Comparison of ENCODE assay signal across 8 cellular contexts in genomic region chr1:199243423-199244061, GRCh38.
A peak's percentile ranks its signal among the peaks of the same experiment; 100 is the strongest.
DNase-seq lines count a peak whose midpoint lies in the region; ATAC-seq and TF ChIP-seq lines count a peak whose summit lies in the region.

No MANE protein-coding gene starts in this region.

- H2AFZ ChIP-seq in PC-3 (ENCODE audit: low read length) = peak overlapping the region; percentile 69

- peaks cover 24% of the 10 kb centered on the region for H3K27me3 Mint-ChIP-seq in activated T-cell treated with anti-CD3 and anti-CD28 coated beads, Interleukin-2, amount 50 U/mL, for 72 hours (ENCODE audit: low read depth)
- H3K27me3 Mint-ChIP-seq in glutamatergic neuron (ENCODE audit: unreplicated experiment) = no peaks in the 10 kb centered on the region

- no peak overlapping the region for H3K9ac ChIP-seq in PC-3 (ENCODE audit: low read length)

- H3K4me3 ChIP-seq in PC-3 (ENCODE audit: low read length) (no peak overlapping the region; the same call in 1 of the 2 replicates), vagina (no peak overlapping the region)

- H3K9me2 ChIP-seq in PC-3 (replicated peaks; ENCODE audit: low read length) = no peaks in the 10 kb centered on the region

- no TSS peak for BruUV-seq in PC-3 (replicated peaks; lab: Mats Ljungman, UMichigan)

- H3K27ac ChIP-seq in PC-3 (ENCODE audit: low read length) (no peak overlapping the region), vagina (no peak overlapping the region)

- H4K20me1 ChIP-seq in PC-3 (ENCODE audit: low read length) = no peaks in the 10 kb centered on the region

- ATAC-seq in GM19328 (IDR thresholded peaks at IDR 0.05; ENCODE audit: unreplicated experiment) (peak; percentile 99), HG03342 (IDR thresholded peaks at IDR 0.05; ENCODE audit: unreplicated experiment) (peak; percentile 99), PC-3 (peak; percentile 93), sciatic nerve (peak; percentile 38)
- peak; percentile 94 to 99 for ATAC-seq in activated T-cell treated with anti-CD3 and anti-CD28 coated beads, Interleukin-2, amount 50 U/mL, for 72 hours (replicated peaks in 1 of 2)

- TF ChIP-seq CTCF in PC-3 (conservative IDR thresholded peaks at IDR 0.05; ENCODE audit: low read depth, low read length) (peak; percentile 71), glutamatergic neuron (IDR thresholded peaks at IDR 0.05; ENCODE audit: partially characterized antibody, unreplicated experiment) (peak; percentile 50), vagina (IDR thresholded peaks at IDR 0.05) (peak in 1 of 3 experiments; percentile 17)

- intact Hi-C loops in PC-3 (cut with micrococcal nuclease) = loop anchor here (5.0 kb wide), 2 partner anchors 471 to 486 kb away; no protein-coding TSS in a partner anchor
- intact Hi-C loops in sciatic nerve (cut with DNase I) = no loop called here
- intact Hi-C loops in vagina (cut with DNase I) = no loop called here

- no peaks in the 10 kb centered on the region for H3K27me3 ChIP-seq in PC-3 (ENCODE audit: low read length)
- H3K27me3 ChIP-seq in vagina = no peaks in the 10 kb centered on the region

- H3K79me2 ChIP-seq in PC-3 (ENCODE audit: low read length) = no peaks in the 10 kb centered on the region

- H3K4me1 Mint-ChIP-seq in activated T-cell treated with anti-CD3 and anti-CD28 coated beads, Interleukin-2, amount 50 U/mL, for 72 hours (ENCODE audit: low read depth) = peaks cover 15% of the 10 kb centered on the region
- no peaks in the 10 kb centered on the region for H3K4me1 Mint-ChIP-seq in glutamatergic neuron (ENCODE audit: low read depth, unreplicated experiment)

- no peaks in the 10 kb centered on the region for H3K9me3 Mint-ChIP-seq in activated T-cell treated with anti-CD3 and anti-CD28 coated beads, Interleukin-2, amount 50 U/mL, for 72 hours
- no peaks in the 10 kb centered on the region for H3K9me3 Mint-ChIP-seq in glutamatergic neuron (ENCODE audit: unreplicated experiment)

- peak overlapping the region in 1 of 2 donors; percentile 36 for H3K4me3 Mint-ChIP-seq in activated T-cell treated with anti-CD3 and anti-CD28 coated beads, Interleukin-2, amount 50 U/mL, for 72 hours
- H3K4me3 Mint-ChIP-seq in glutamatergic neuron (ENCODE audit: unreplicated experiment) = no peak overlapping the region

- POLR2A ChIA-PET in PC-3 (lab: Charles Lee; ENCODE audit: unreplicated experiment) = no interaction called here

- peak overlapping the region; percentile 34; the same call in 1 of the 2 replicates for H3K4me2 ChIP-seq in PC-3 (ENCODE audit: low read length)

- H3K36me3 Mint-ChIP-seq in activated T-cell treated with anti-CD3 and anti-CD28 coated beads, Interleukin-2, amount 50 U/mL, for 72 hours (ENCODE audit: insufficient read depth in 2 of 2) = no peaks in the 10 kb centered on the region
- no peaks in the 10 kb centered on the region for H3K36me3 Mint-ChIP-seq in glutamatergic neuron (ENCODE audit: unreplicated experiment)

- H3K36me3 ChIP-seq in PC-3 (ENCODE audit: low read depth, low read length) = no peaks in the 10 kb centered on the region
- H3K36me3 ChIP-seq in vagina = no peaks in the 10 kb centered on the region

- H3K4me1 ChIP-seq in PC-3 (ENCODE audit: insufficient read depth, low read length) = no peaks in the 10 kb centered on the region
- H3K4me1 ChIP-seq in vagina = no peaks in the 10 kb centered on the region

- TF ChIP-seq POLR2A in vagina (IDR thresholded peaks at IDR 0.05) = no peak

- no peaks in the 10 kb centered on the region for H3K9me3 ChIP-seq in PC-3 (ENCODE audit: low read length)
- H3K9me3 ChIP-seq in vagina = no peaks in the 10 kb centered on the region

- CTCF ChIA-PET in PC-3 (lab: Charles Lee) = interaction anchor here (0.5 kb wide), 1 partner anchor 322 kb away, joined by 3 read pairs; no protein-coding TSS in a partner anchor

- DNase-seq in COLO829 (ENCODE audit: low spot score) (peak; percentile 58), PC-3 (peak; percentile 70), glutamatergic neuron (peak; percentile 69), sciatic nerve (ENCODE audit: low spot score) (no peak), vagina (ENCODE audit: extremely low spot score in 2 of 2) (no peak)
- DNase-seq in activated T-cell treated with anti-CD3 and anti-CD28 coated beads, Interleukin-2, amount 50 U/mL, for 72 hours = peak; percentile 73 to 81

- no peaks in the 10 kb centered on the region for H3F3A ChIP-seq in PC-3 (ENCODE audit: low read length, unreplicated experiment)

- H3K27ac Mint-ChIP-seq in activated T-cell treated with anti-CD3 and anti-CD28 coated beads, Interleukin-2, amount 50 U/mL, for 72 hours = no peak overlapping the region
- no peak overlapping the region for H3K27ac Mint-ChIP-seq in glutamatergic neuron (ENCODE audit: unreplicated experiment)

Comparison
In these comparisons a context has a peak if more than half of its experiments do, and no peak if none do; other contexts are left out.
1. DNase-seq: peak in COLO829 (single experiment), PC-3 (single experiment), activated T-cell treated with anti-CD3 and anti-CD28 coated beads, Interleukin-2, amount 50 U/mL, for 72 hours (2 of 2) and glutamatergic neuron (single experiment); none in sciatic nerve (single experiment) and vagina (0 of 2).
2. ATAC-seq: peak in every context shown above with its lines; median percentile 99 in GM19328; 99 in HG03342; 96 in activated T-cell treated with anti-CD3 and anti-CD28 coated beads, Interleukin-2, amount 50 U/mL, for 72 hours; 93 in PC-3; 38 in sciatic nerve.